8 cellular contexts compared by ENCODE assay signal in the genomic region with DNA sequence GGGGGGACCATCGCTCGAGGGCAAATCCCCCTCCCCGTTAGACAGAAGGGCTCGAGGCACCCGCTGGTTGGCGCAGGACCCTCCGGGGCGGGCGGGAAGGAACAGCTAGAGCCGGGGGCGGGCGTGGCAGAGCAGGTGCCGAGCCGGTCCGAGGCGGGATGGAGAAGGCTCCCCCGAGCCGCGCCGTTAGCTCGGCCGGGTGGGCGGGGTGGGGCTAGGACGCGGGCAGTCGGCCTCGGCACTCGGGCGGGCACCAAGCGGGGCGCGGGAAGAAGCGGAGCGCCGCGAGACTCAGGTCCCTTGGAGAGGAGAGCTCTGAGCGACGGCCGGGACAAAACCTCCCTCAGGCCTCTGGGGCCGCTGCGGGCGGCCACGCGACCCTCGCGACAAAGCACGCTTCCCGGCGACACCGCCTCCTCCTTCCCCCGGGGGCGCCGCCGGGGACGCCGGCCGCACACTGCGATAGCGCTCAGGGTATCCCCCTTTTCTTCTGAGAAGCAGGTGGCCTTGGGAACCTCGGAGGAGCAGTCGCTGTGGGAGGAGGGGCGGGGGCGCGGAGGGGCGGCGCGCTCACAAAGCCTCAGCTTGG.
DNase-seq lines count a peak whose midpoint lies in the region; ATAC-seq and TF ChIP-seq lines count a peak whose summit lies in the region.

No MANE protein-coding gene starts in this region.

- peak overlapping the region; percentile 98 for H2AFZ ChIP-seq in parathyroid adenoma

- H4K20me1 ChIP-seq in BLaER1 treated with 17β-estradiol and CSF1 and Interleukin-3, amounts not matched to agents 10 nM and 100 nM, result peaks cover 0 to 7% (median 0%) of the 10 kb centered on the region in 11 experiments; a peak in 3 of 22 replicates

- no peak overlapping the region for H3K27ac ChIP-seq in BLaER1 treated with 17β-estradiol and CSF1 and Interleukin-3, amounts not matched to agents 10 nM and 100 nM
- H3K27ac ChIP-seq in parathyroid adenoma, result no peak overlapping the region

- peak overlapping the region; percentile 94 to 100 (median 99) for H3K4me2 ChIP-seq in BLaER1 treated with 17β-estradiol and CSF1 and Interleukin-3, amounts not matched to agents 10 nM and 100 nM
- H3K4me2 ChIP-seq in parathyroid adenoma (ENCODE audit: low read length), result peak overlapping the region; percentile 87

- peaks cover 0 to 8% (median 2%) of the 10 kb centered on the region in 10 experiments; a peak in 8 of 20 replicates for H3K4me1 ChIP-seq in BLaER1 treated with 17β-estradiol and CSF1 and Interleukin-3, amounts not matched to agents 10 nM and 100 nM
- H3K4me1 ChIP-seq in NT2/D1 (ENCODE audit: insufficient read depth, insufficient read length) (no peaks in the 10 kb centered on the region), parathyroid adenoma (peaks cover 11% of the 10 kb centered on the region)

- peak overlapping the region; percentile 64 to 77 (median 70) for H3K4me3 ChIP-seq in BLaER1 treated with 17β-estradiol and CSF1 and Interleukin-3, amounts not matched to agents 10 nM and 100 nM
- H3K4me3 ChIP-seq in NT2/D1 (ENCODE audit: insufficient read length, low read depth), result peak overlapping the region; percentile 68
- H3K4me3 ChIP-seq in foreskin fibroblast (ENCODE audit: low read depth in 1 of 2, low read length in 2 of 2), result peak overlapping the region; percentile 61 to 64
- peak overlapping the region; percentile 51 for H3K4me3 ChIP-seq in parathyroid adenoma (ENCODE audit: low read depth, low read length)

- DNase-seq in NT2/D1 (ENCODE audit: low read depth, low spot score) (no peak), foreskin fibroblast (peak in 1 of 2 donors; percentile 30), NAMALWA (ENCODE audit: low spot score) (no peak)

- H3K36me3 ChIP-seq in BLaER1 treated with 17β-estradiol and CSF1 and Interleukin-3, amounts not matched to agents 10 nM and 100 nM, result no peaks in the 10 kb centered on the region
- H3K36me3 ChIP-seq in NT2/D1 (ENCODE audit: insufficient read depth, insufficient read length, low read length) (no peaks in the 10 kb centered on the region), parathyroid adenoma (ENCODE audit: control insufficient read depth, insufficient read depth, low read length) (no peaks in the 10 kb centered on the region)

- ATAC-seq in GM21515 (IDR thresholded peaks at IDR 0.05; ENCODE audit: unreplicated experiment) (peak; percentile 12), HG02610 (IDR thresholded peaks at IDR 0.05; ENCODE audit: unreplicated experiment) (no peak), GM19467 (IDR thresholded peaks at IDR 0.05; ENCODE audit: unreplicated experiment) (no peak)

- H3K9me3 ChIP-seq in BLaER1 treated with 17β-estradiol and CSF1 and Interleukin-3, amounts not matched to agents 10 nM and 100 nM (replicated peaks in 1 of 11), result no peaks in the 10 kb centered on the region
- no peaks in the 10 kb centered on the region for H3K9me3 ChIP-seq in NT2/D1 (ENCODE audit: insufficient read depth, low read length)
- no peaks in the 10 kb centered on the region for H3K9me3 ChIP-seq in parathyroid adenoma (ENCODE audit: control insufficient read depth, low read length)

- H3K27me3 ChIP-seq in BLaER1 treated with 17β-estradiol and CSF1 and Interleukin-3, amounts not matched to agents 10 nM and 100 nM, result peaks cover 19 to 52% (median 36%) of the 10 kb centered on the region in 11 experiments; a peak in 19 of 22 replicates
- peaks cover 24% of the 10 kb centered on the region for H3K27me3 ChIP-seq in NT2/D1 (ENCODE audit: insufficient read depth, insufficient read length)
- no peaks in the 10 kb centered on the region for H3K27me3 ChIP-seq in parathyroid adenoma (ENCODE audit: control insufficient read depth, insufficient read depth, low read length)

- no peaks in the 10 kb centered on the region for H3K79me2 ChIP-seq in parathyroid adenoma

- TF ChIP-seq CTCF in foreskin fibroblast (IDR thresholded peaks at IDR 0.05; ENCODE audit: low read depth, low read length) (no peak), parathyroid adenoma (IDR thresholded peaks at IDR 0.05) (no peak)

- H3K9ac ChIP-seq in BLaER1 treated with 17β-estradiol and CSF1 and Interleukin-3, amounts not matched to agents 10 nM and 100 nM, result peak overlapping the region; percentile 41 to 79 (median 62); a peak in 18 of 22 replicates
- H3K9ac ChIP-seq in NT2/D1 (ENCODE audit: insufficient read length, low read depth) (peak overlapping the region; percentile 77), parathyroid adenoma (peak overlapping the region; percentile 56)
